11 cellular contexts compared by ENCODE assay signal in the genomic region with DNA sequence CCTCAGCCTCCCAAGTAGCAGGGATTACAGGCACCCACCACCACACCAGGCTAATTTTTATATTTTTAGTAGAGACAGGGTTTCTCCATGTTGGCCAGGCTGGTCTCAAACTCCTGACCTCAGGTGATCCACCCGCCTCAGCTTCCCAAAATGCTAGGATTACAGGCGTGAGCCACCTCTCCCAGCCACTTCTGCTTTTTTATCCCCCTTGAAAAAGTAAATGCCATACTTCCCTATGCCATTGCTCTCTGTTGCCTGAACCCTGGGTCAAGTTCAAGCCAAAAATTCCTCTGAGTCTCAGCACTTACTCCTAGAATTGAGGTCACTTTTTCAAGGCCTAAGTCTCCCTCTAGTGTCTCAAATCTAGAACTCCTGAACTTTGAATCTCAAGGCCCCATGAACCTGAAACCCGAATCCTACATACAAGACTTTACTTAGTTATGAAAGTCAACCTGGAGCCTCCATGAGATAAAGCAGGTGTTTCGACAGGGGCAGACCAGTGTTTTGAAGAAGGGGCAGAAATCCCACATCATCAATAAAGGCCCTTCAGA. TPM values are rescaled to one million over a fixed set of nuclear protein-coding genes. Genes with fewer than 3 reads are reported as not detected.
DNase-seq lines count a peak whose midpoint lies in the region; ATAC-seq and TF ChIP-seq lines count a peak whose summit lies in the region.
"Had no signal": no experiment of that assay in that cellular context is flagged by ENCODE, and none has a peak within 500 bp of the region (broad histone marks: within the 10 kb centered on the region; RNA-seq: fewer than 3 reads in every experiment).

No MANE protein-coding gene starts in this region.

- POLR2A ChIA-PET in MCF 10A (lab: Yijun Ruan, JAX): no interaction called here

- no peak for TF ChIP-seq POLR2A in breast epithelium (IDR thresholded peaks at IDR 0.05)
- no peak for TF ChIP-seq POLR2A in esophagus muscularis mucosa (IDR thresholded peaks at IDR 0.05; ENCODE audit: low read depth)

- CTCF ChIA-PET in MCF 10A (lab: Yijun Ruan, JAX): interaction anchor here (0.7 to 1.3 kb wide), 7 partner anchors 9 to 827 kb away, joined by 3 to 5 read pairs (median 4); a partner anchor contains a TSS
- CTCF ChIA-PET in mammary epithelial cell (lab: Charles Lee; ENCODE audit: low non-redundant PET): no interaction called here

- H3K9me3 ChIP-seq in breast epithelium: no peaks in the 10 kb centered on the region
- no peaks in the 10 kb centered on the region for H3K9me3 ChIP-seq in mammary epithelial cell (replicated peaks; ENCODE audit: insufficient read depth, low read length)
- no peaks in the 10 kb centered on the region for H3K9me3 ChIP-seq in upper lobe of right lung
- H3K9me3 ChIP-seq in esophagus muscularis mucosa: no peaks in the 10 kb centered on the region
- H3K9me3 ChIP-seq: BLaER1 treated with 17β-estradiol and CSF1 and Interleukin-3, amounts not matched to agents 10 nM and 100 nM had no signal

- H3K4me1 Mint-ChIP-seq in MCF 10A (ENCODE audit: insufficient read depth, unreplicated experiment): no peaks in the 10 kb centered on the region
- H3K4me1 Mint-ChIP-seq in activated T-cell treated with anti-CD3 and anti-CD28 coated beads, Interleukin-2, amount 50 U/mL, for 4 hours (ENCODE audit: low read depth): no peaks in the 10 kb centered on the region

- BruUV-seq in MCF 10A (replicated peaks; lab: Mats Ljungman, UMichigan): no TSS peak
- no TSS peak for BruUV-seq in mammary epithelial cell (replicated peaks; lab: Mats Ljungman, UMichigan)

- H3K79me2 ChIP-seq in mammary epithelial cell (ENCODE audit: insufficient read depth, low read length): no peaks in the 10 kb centered on the region

- in situ Hi-C loops in mammary epithelial cell (cut with MboI; ENCODE audit: low sequenced_read_pairs in 2 of 2): no loop called here

- H3K27me3 Mint-ChIP-seq in MCF 10A (ENCODE audit: insufficient read depth, unreplicated experiment): no peaks in the 10 kb centered on the region
- H3K27me3 Mint-ChIP-seq in activated T-cell treated with anti-CD3 and anti-CD28 coated beads, Interleukin-2, amount 50 U/mL, for 4 hours (ENCODE audit: low read depth): no peaks in the 10 kb centered on the region
- H3K27me3 Mint-ChIP-seq: activated CD4-positive, alpha-beta memory T cell treated with anti-CD3 and anti-CD28 coated beads for 36 hours had no signal

- DNase-seq in MCF 10A (ENCODE audit: unreplicated experiment) (peak; percentile 34), breast epithelium (ENCODE audit: low spot score in 2 of 2) (no peak), NCI-H2171 treated with DMSO at 0.1 percent for 48 hours (lab: John Stamatoyannopoulos, UW) (peak; percentile 73), mammary epithelial cell (peak; percentile 12), upper lobe of right lung (no peak), esophagus muscularis mucosa (ENCODE audit: extremely low spot score) (no peak), DMS153 treated with DMSO at 0.1 percent for 48 hours (lab: John Stamatoyannopoulos, UW; ENCODE audit: unreplicated experiment) (no peak)
- DNase-seq in activated T-cell treated with anti-CD3 and anti-CD28 coated beads, Interleukin-2, amount 50 U/mL, for 4 hours: no peak
- DNase-seq: activated CD4-positive, alpha-beta memory T cell treated with anti-CD3 and anti-CD28 coated beads for 36 hours; NCI-H69 had no signal

- H3K9me3 Mint-ChIP-seq in MCF 10A (ENCODE audit: unreplicated experiment): no peaks in the 10 kb centered on the region
- H3K9me3 Mint-ChIP-seq in activated T-cell treated with anti-CD3 and anti-CD28 coated beads, Interleukin-2, amount 50 U/mL, for 4 hours: no peaks in the 10 kb centered on the region
- H3K9me3 Mint-ChIP-seq: activated CD4-positive, alpha-beta memory T cell treated with anti-CD3 and anti-CD28 coated beads for 36 hours had no signal

- TF ChIP-seq EP300 in esophagus muscularis mucosa (IDR thresholded peaks at IDR 0.05): no peak

- no peak overlapping the region for H3K4me2 ChIP-seq in mammary epithelial cell (ENCODE audit: insufficient read depth, low read depth, low read length)
- H3K4me2 ChIP-seq: BLaER1 treated with 17β-estradiol and CSF1 and Interleukin-3, amounts not matched to agents 10 nM and 100 nM had no signal

- H3K4me3 Mint-ChIP-seq in MCF 10A (ENCODE audit: unreplicated experiment): no peak overlapping the region
- no peak overlapping the region for H3K4me3 Mint-ChIP-seq in activated T-cell treated with anti-CD3 and anti-CD28 coated beads, Interleukin-2, amount 50 U/mL, for 4 hours
- H3K4me3 Mint-ChIP-seq: activated CD4-positive, alpha-beta memory T cell treated with anti-CD3 and anti-CD28 coated beads for 36 hours had no signal

- H3K4me3 ChIP-seq in breast epithelium: no peak overlapping the region
- no peak overlapping the region for H3K4me3 ChIP-seq in mammary epithelial cell (replicated peaks in 1 of 3; ENCODE audit: insufficient read depth in 1 of 3, low read depth in 2 of 3, low read length in 3 of 3)
- no peak overlapping the region for H3K4me3 ChIP-seq in upper lobe of right lung
- H3K4me3 ChIP-seq in esophagus muscularis mucosa: no peak overlapping the region
- H3K4me3 ChIP-seq: BLaER1 treated with 17β-estradiol and CSF1 and Interleukin-3, amounts not matched to agents 10 nM and 100 nM had no signal

- H3K27ac Mint-ChIP-seq in MCF 10A (ENCODE audit: low read depth, unreplicated experiment): no peak overlapping the region
- H3K27ac Mint-ChIP-seq: activated CD4-positive, alpha-beta memory T cell treated with anti-CD3 and anti-CD28 coated beads for 36 hours had no signal

- TF ChIP-seq CTCF in MCF 10A (IDR thresholded peaks at IDR 0.05; ENCODE audit: unreplicated experiment) (no peak), breast epithelium (IDR thresholded peaks at IDR 0.05) (no peak), mammary epithelial cell (conservative IDR thresholded peaks at IDR 0.05 in 1 of 2, IDR thresholded peaks at IDR 0.05 in 1 of 2; ENCODE audit: extremely low read depth in 1 of 2, insufficient read depth in 1 of 2, low read depth in 1 of 2, low read length in 2 of 2) (peak; percentile 20 to 54), upper lobe of right lung (IDR thresholded peaks at IDR 0.05) (no peak), esophagus muscularis mucosa (IDR thresholded peaks at IDR 0.05) (no peak)

- intact Hi-C loops in MCF 10A (cut with micrococcal nuclease): no loop called here
- intact Hi-C loops in breast epithelium (cut with DNase I; ENCODE audit: low total_unique reads): no loop called here
- intact Hi-C loops in mammary epithelial cell (cut with micrococcal nuclease): loop anchor here (1.0 kb wide), 1 partner anchor 24 kb away; no protein-coding TSS in a partner anchor
- intact Hi-C loops in upper lobe of right lung (cut with DNase I): no loop called here
- intact Hi-C loops in esophagus muscularis mucosa (cut with DNase I): no loop called here

- H3K36me3 Mint-ChIP-seq in MCF 10A (ENCODE audit: insufficient read depth, unreplicated experiment): no peaks in the 10 kb centered on the region
- H3K36me3 Mint-ChIP-seq in activated T-cell treated with anti-CD3 and anti-CD28 coated beads, Interleukin-2, amount 50 U/mL, for 4 hours (ENCODE audit: insufficient read depth): no peaks in the 10 kb centered on the region
- H3K36me3 Mint-ChIP-seq: activated CD4-positive, alpha-beta memory T cell treated with anti-CD3 and anti-CD28 coated beads for 36 hours had no signal

- H3K36me3 ChIP-seq in breast epithelium (no peaks in the 10 kb centered on the region), mammary epithelial cell (ENCODE audit: insufficient read depth, low read length) (no peaks in the 10 kb centered on the region), upper lobe of right lung (no peaks in the 10 kb centered on the region), esophagus muscularis mucosa (no peaks in the 10 kb centered on the region)
- H3K36me3 ChIP-seq: BLaER1 treated with 17β-estradiol and CSF1 and Interleukin-3, amounts not matched to agents 10 nM and 100 nM had no signal

- peak; percentile 49 for ATAC-seq in upper lobe of right lung
- ATAC-seq in activated T-cell treated with anti-CD3 and anti-CD28 coated beads, Interleukin-2, amount 50 U/mL, for 4 hours: no peak

- 63% methylated on average over 4 of the region's 4 CpGs for WGBS in mammary epithelial cell (ENCODE audit: low coverage, missing lambda C conversion rate)
- 80% methylated on average over 4 of the region's 4 CpGs for WGBS in esophagus muscularis mucosa

- dilution Hi-C loops in mammary epithelial cell (cut with HindIII; ENCODE audit: low sequenced_read_pairs): no loop called here

- H3K27ac ChIP-seq in breast epithelium (no peak overlapping the region), mammary epithelial cell (ENCODE audit: insufficient read depth, low read depth, low read length) (no peak overlapping the region), upper lobe of right lung (no peak overlapping the region), esophagus muscularis mucosa (replicated peaks in 1 of 4) (no peak overlapping the region)
- H3K27ac ChIP-seq: BLaER1 treated with 17β-estradiol and CSF1 and Interleukin-3, amounts not matched to agents 10 nM and 100 nM had no signal

- no peaks in the 10 kb centered on the region for H4K20me1 ChIP-seq in mammary epithelial cell (ENCODE audit: insufficient read depth, low read length)
- H4K20me1 ChIP-seq: BLaER1 treated with 17β-estradiol and CSF1 and Interleukin-3, amounts not matched to agents 10 nM and 100 nM had no signal

- no peak overlapping the region for H2AFZ ChIP-seq in mammary epithelial cell (ENCODE audit: low read depth, low read length)

- H3K27me3 ChIP-seq in breast epithelium (no peaks in the 10 kb centered on the region), mammary epithelial cell (ENCODE audit: insufficient read depth, low read length) (no peaks in the 10 kb centered on the region), upper lobe of right lung (no peaks in the 10 kb centered on the region), esophagus muscularis mucosa (no peaks in the 10 kb centered on the region)
- H3K27me3 ChIP-seq: BLaER1 treated with 17β-estradiol and CSF1 and Interleukin-3, amounts not matched to agents 10 nM and 100 nM had no signal

- H3K9ac ChIP-seq in mammary epithelial cell (ENCODE audit: insufficient read depth, low read length): no peak overlapping the region
- H3K9ac ChIP-seq: BLaER1 treated with 17β-estradiol and CSF1 and Interleukin-3, amounts not matched to agents 10 nM and 100 nM had no signal

- H3K4me1 ChIP-seq in breast epithelium (no peaks in the 10 kb centered on the region), mammary epithelial cell (ENCODE audit: insufficient read depth, low read length) (no peaks in the 10 kb centered on the region), upper lobe of right lung (no peaks in the 10 kb centered on the region), esophagus muscularis mucosa (no peaks in the 10 kb centered on the region)

RNA-seq across cellular contexts. Expression of a gene that starts 1.4 kb away (rescaled TPM):
- total RNA-seq in MCF 10A (2022) (not detected in 2 replicates), breast epithelium (not detected), mammary epithelial cell (not detected), upper lobe of right lung (not detected), esophagus muscularis mucosa (not detected)
- not detected for polyA plus RNA-seq in mammary epithelial cell
- polyA minus RNA-seq in mammary epithelial cell: not detected
- total RNA-seq in activated T-cell treated with anti-CD3 and anti-CD28 coated beads, Interleukin-2, amount 50 U/mL, for 4 hours: not detected
- total RNA-seq: activated CD4-positive, alpha-beta memory T cell treated with anti-CD3 and anti-CD28 coated beads for 36 hours had no signal

RNA-seq across cellular contexts. Expression of a gene that starts 28.5 kb away (rescaled TPM):
- total RNA-seq in MCF 10A (2022) (not detected in 2 replicates), breast epithelium (under 1 TPM in 1 of 3 donors, not detected in 2; 0.33 TPM), mammary epithelial cell (not detected), upper lobe of right lung (0.32 TPM), esophagus muscularis mucosa (under 1 TPM in 2 of 4 donors, not detected in 2; 0.26 to 0.40 TPM)
- not detected for polyA plus RNA-seq in mammary epithelial cell
- not detected for polyA minus RNA-seq in mammary epithelial cell
- total RNA-seq in activated T-cell treated with anti-CD3 and anti-CD28 coated beads, Interleukin-2, amount 50 U/mL, for 4 hours: not detected
- total RNA-seq: activated CD4-positive, alpha-beta memory T cell treated with anti-CD3 and anti-CD28 coated beads for 36 hours had no signal

RNA-seq across cellular contexts. Expression of a gene that starts 44.1 kb away (rescaled TPM):
- total RNA-seq in MCF 10A (2022): not detected in 2 replicates
- not detected for total RNA-seq in breast epithelium
- not detected for total RNA-seq in mammary epithelial cell
- not detected for polyA plus RNA-seq in mammary epithelial cell
- polyA minus RNA-seq in mammary epithelial cell: not detected
- total RNA-seq in upper lobe of right lung: not detected
- total RNA-seq in esophagus muscularis mucosa: not detected
- not detected for total RNA-seq in activated T-cell treated with anti-CD3 and anti-CD28 coated beads, Interleukin-2, amount 50 U/mL, for 4 hours
- total RNA-seq: activated CD4-positive, alpha-beta memory T cell treated with anti-CD3 and anti-CD28 coated beads for 36 hours had no signal

Comparison
In these comparisons a context has a peak if more than half of its experiments do, and no peak if none do; other contexts are left out.
1. DNase-seq: peak in MCF 10A (single experiment), NCI-H2171 treated with DMSO at 0.1 percent for 48 hours (single experiment) and mammary epithelial cell (single experiment); none in breast epithelium (0 of 2), upper lobe of right lung (single experiment), esophagus muscularis mucosa (single experiment), activated T-cell treated with anti-CD3 and anti-CD28 coated beads, Interleukin-2, amount 50 U/mL, for 4 hours (single experiment) and DMS153 treated with DMSO at 0.1 percent for 48 hours (single experiment).
2. CTCF ChIP-seq: peak in mammary epithelial cell (2 of 2); none in MCF 10A (single experiment), breast epithelium (0 of 3), upper lobe of right lung (single experiment) and esophagus muscularis mucosa (0 of 3).